8 cellular contexts compared by ENCODE assay signal in the genomic region with DNA sequence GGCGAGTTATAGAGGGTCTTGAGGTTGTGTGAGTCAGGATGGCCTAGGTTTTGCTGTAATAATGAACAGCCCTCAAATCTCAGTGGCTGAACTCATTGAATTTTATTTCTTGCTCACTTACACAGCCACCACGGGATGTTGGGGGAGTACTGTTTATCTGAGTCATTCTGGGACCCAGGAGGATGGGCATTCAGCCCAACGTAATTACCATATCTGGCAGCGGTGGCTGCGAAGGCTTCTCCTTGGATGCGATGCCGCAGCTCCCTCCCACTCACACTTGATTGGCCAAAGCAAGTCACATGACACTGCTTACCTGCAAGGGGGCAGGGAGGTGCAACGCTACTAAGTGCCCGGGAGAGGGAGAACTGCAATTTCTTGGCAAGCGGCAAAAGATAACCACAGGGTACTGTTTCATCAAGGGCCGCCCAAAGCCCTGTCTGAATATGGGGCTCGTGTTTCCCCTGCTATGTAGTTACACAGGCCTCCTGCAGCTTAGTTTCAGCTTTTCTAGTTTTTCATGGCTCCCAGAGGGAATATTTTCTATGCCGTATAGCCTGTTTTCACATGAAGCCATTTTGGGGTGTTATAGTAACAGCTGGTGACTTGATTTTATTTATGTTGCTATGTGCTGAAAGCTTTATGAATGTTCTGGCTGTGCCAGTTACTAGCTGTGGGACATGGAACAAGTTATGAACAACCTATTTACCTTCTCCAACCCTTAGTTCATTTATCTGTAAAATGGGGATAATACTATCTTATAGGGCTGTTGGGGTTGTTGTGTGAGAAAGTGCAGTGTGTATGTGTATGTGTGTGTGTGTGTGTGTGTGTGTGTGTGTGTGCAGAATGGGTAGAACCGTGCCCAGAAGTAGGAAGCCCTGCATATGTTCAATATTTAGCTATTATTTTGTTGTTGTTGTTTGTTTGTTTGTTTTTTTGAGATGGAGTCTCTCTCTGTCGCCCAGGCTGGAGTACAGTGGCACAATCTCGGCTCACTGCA. TPM values are rescaled to one million over a fixed set of nuclear protein-coding genes. Genes with fewer than 3 reads are reported as not detected.
A peak's percentile ranks its signal among the peaks of the same experiment; 100 is the strongest.
DNase-seq lines count a peak whose midpoint lies in the region; ATAC-seq and TF ChIP-seq lines count a peak whose summit lies in the region.

No MANE protein-coding gene starts in this region.

- no peaks in the 10 kb centered on the region for H3K4me1 ChIP-seq in right atrium auricular region

- no peak overlapping the region for H3K4me3 ChIP-seq in right atrium auricular region

- in situ Hi-C loops in GM13976 (cut with MboI; ENCODE audit: low sequenced_read_pairs, unreplicated experiment): no loop called here

- TF ChIP-seq CTCF in GM13976 (IDR thresholded peaks at IDR 0.05; ENCODE audit: borderline replicate concordance, control extremely low read depth, extremely low read depth, insufficient read depth, missing control alignments) (no peak), right atrium auricular region (IDR thresholded peaks at IDR 0.05) (no peak)

- H3K27ac ChIP-seq in right atrium auricular region: no peak overlapping the region

- H3K9me3 ChIP-seq in right atrium auricular region: no peaks in the 10 kb centered on the region

- H3K36me3 ChIP-seq in right atrium auricular region: no peaks in the 10 kb centered on the region

- DNase-seq in H4 (ENCODE audit: low spot score): peak; percentile 51
- peak; percentile 17 for DNase-seq in NCI-H748 treated with DMSO at 0.1 percent for 48 hours (lab: John Stamatoyannopoulos, UW)
- peak; percentile 74 for DNase-seq in activated naive CD4-positive, alpha-beta T cell treated with Interleukin-2 at 50 U/mL for 16 hours
- DNase-seq in iPS DF 4.7 (ENCODE audit: extremely low read depth, low spot score): peak; percentile 98
- DNase-seq in stimulated activated CD8-positive, alpha-beta memory T cell treated with anti-CD3 and anti-CD28 coated beads, Interleukin-4, amount 100 ng/mL, for 24 hours (ENCODE audit: low read depth): peak; percentile 46
- no peak for DNase-seq in GM13976 (ENCODE audit: low spot score)
- DNase-seq in right atrium auricular region (ENCODE audit: low spot score): no peak

- no peaks in the 10 kb centered on the region for H3K27me3 ChIP-seq in right atrium auricular region

- ATAC-seq in HG02571 (IDR thresholded peaks at IDR 0.05; ENCODE audit: unreplicated experiment): no peak

RNA-seq across cellular contexts. Expression of gene ZSWIM9, which starts 20.1 kb away (rescaled TPM):
- total RNA-seq in H4 (2014; rRNA removed; shearing (Covaris generic)): 0.54 and 0.84 TPM in 2 replicates
- total RNA-seq in right atrium auricular region: 1 to 10 TPM; 1.5 to 2.8 TPM

RNA-seq across cellular contexts. Expression of gene LIG1, which starts 20.4 kb away (rescaled TPM):
- total RNA-seq in H4 (2014; rRNA removed; shearing (Covaris generic)): 58.5 and 65.5 TPM in 2 replicates
- total RNA-seq in right atrium auricular region: 1 to 10 TPM; 3.1 to 4.2 TPM

Comparison
In these comparisons a context has a peak if more than half of its experiments do, and no peak if none do; other contexts are left out.
1. DNase-seq: peak in H4 (single experiment), NCI-H748 treated with DMSO at 0.1 percent for 48 hours (single experiment), activated naive CD4-positive, alpha-beta T cell treated with Interleukin-2 at 50 U/mL for 16 hours (single experiment), iPS DF 4.7 (single experiment) and stimulated activated CD8-positive, alpha-beta memory T cell treated with anti-CD3 and anti-CD28 coated beads, Interleukin-4, amount 100 ng/mL, for 24 hours (single experiment); none in GM13976 (single experiment) and right atrium auricular region (single experiment).
2. RNA of gene LIG1, which starts 20.4 kb away (total RNA-seq): 58.5 to 65.5 TPM in H4; 3.1 to 4.2 TPM in right atrium auricular region; every median in the first group is over 10 times any median in the second.